In the genomic region with DNA sequence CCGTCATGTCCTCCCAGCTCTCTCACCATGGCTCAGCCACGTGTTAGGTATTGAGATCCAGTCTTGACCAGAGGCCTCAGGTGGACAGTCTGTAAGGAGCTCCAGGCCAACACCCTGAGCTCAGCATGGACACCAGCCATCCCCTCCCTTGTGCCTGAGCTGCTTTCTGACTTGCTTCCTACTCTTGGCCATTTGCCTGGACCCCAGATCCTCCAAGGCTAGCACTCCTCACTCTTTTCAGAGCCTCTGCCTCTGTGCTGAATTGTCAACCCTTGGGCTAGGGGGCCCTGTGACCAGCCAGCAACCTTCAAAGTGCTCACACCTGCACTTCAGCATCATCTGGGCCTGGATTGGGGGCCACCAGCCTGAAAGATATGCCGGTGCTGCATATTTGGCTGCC, we compare ENCODE assay signal across 31 cellular contexts.
"Had no signal": no experiment of that assay in that cellular context is flagged by ENCODE, and none has a peak within 500 bp of the region (broad histone marks: within the 10 kb centered on the region; RNA-seq: fewer than 3 reads in every experiment).

No MANE protein-coding gene starts in this region.

- ATAC-seq: effector memory CD8-positive, alpha-beta T cell; left ventricle myocardium superior; naive thymus-derived CD8-positive, alpha-beta T cell; pancreas; SK-N-SH treated with all-trans-retinoic acid at 6 μM for 48 hours; stimulated activated memory B cell treated with anti-CD40 and anti-IgM and Interleukin-4, amounts not matched to agents 10 μg/mL and 1 μg/mL and 100 μg/mL, for 72 hours; stimulated activated naive CD8-positive, alpha-beta T cell treated with anti-CD3 and anti-CD28 coated beads, Interleukin-15, amount 100 ng/mL, for 72 hours; T-helper 17 cell had no signal

- H3K4me3 ChIP-seq: coronary artery, pancreas, psoas muscle, sigmoid colon, suprapubic skin, transverse colon had no signal

- H3K4me3 Mint-ChIP-seq: activated CD4-positive, alpha-beta memory T cell treated with anti-CD3 and anti-CD28 coated beads for 36 hours; activated CD4-positive, alpha-beta T cell treated with anti-CD3 and anti-CD28 coated beads, Interleukin-2, amount 10 ng/mL, durations not matched to agents 24 days and 14 days; activated naive CD4-positive, alpha-beta T cell treated with anti-CD3 and anti-CD28 coated beads, Interleukin-2, amount 10 ng/mL, durations not matched to agents 7 days and 5 days; effector memory CD8-positive, alpha-beta T cell; naive thymus-derived CD8-positive, alpha-beta T cell; stimulated activated memory B cell treated with anti-CD40 and anti-IgM and Interleukin-4, amounts not matched to agents 10 μg/mL and 1 μg/mL and 100 μg/mL, for 72 hours; stimulated activated naive CD8-positive, alpha-beta T cell treated with anti-CD3 and anti-CD28 coated beads, Interleukin-15, amount 100 ng/mL, for 72 hours; T-helper 17 cell had no signal

- H3K36me3 ChIP-seq: pancreas, sigmoid colon, suprapubic skin, transverse colon had no signal

- H3K36me3 Mint-ChIP-seq: stimulated activated memory B cell treated with anti-CD40 and anti-IgM and Interleukin-4, amounts not matched to agents 10 μg/mL and 1 μg/mL and 100 μg/mL, for 72 hours had no signal

- H3K9me3 Mint-ChIP-seq: activated CD4-positive, alpha-beta memory T cell treated with anti-CD3 and anti-CD28 coated beads for 36 hours; activated CD4-positive, alpha-beta T cell treated with anti-CD3 and anti-CD28 coated beads, Interleukin-2, amount 10 ng/mL, durations not matched to agents 24 days and 14 days; activated naive CD4-positive, alpha-beta T cell treated with anti-CD3 and anti-CD28 coated beads, Interleukin-2, amount 10 ng/mL, durations not matched to agents 7 days and 5 days; effector memory CD8-positive, alpha-beta T cell; naive thymus-derived CD8-positive, alpha-beta T cell; stimulated activated memory B cell treated with anti-CD40 and anti-IgM and Interleukin-4, amounts not matched to agents 10 μg/mL and 1 μg/mL and 100 μg/mL, for 72 hours; stimulated activated naive CD8-positive, alpha-beta T cell treated with anti-CD3 and anti-CD28 coated beads, Interleukin-15, amount 100 ng/mL, for 72 hours had no signal

- H3K27me3 Mint-ChIP-seq: activated CD4-positive, alpha-beta memory T cell treated with anti-CD3 and anti-CD28 coated beads for 36 hours; activated CD4-positive, alpha-beta T cell treated with anti-CD3 and anti-CD28 coated beads, Interleukin-2, amount 10 ng/mL, durations not matched to agents 24 days and 14 days; effector memory CD8-positive, alpha-beta T cell; naive thymus-derived CD8-positive, alpha-beta T cell; stimulated activated memory B cell treated with anti-CD40 and anti-IgM and Interleukin-4, amounts not matched to agents 10 μg/mL and 1 μg/mL and 100 μg/mL, for 72 hours; stimulated activated naive CD8-positive, alpha-beta T cell treated with anti-CD3 and anti-CD28 coated beads, Interleukin-15, amount 100 ng/mL, for 72 hours; T-helper 17 cell had no signal

- H3K27ac Mint-ChIP-seq: activated CD4-positive, alpha-beta memory T cell treated with anti-CD3 and anti-CD28 coated beads for 36 hours; activated CD4-positive, alpha-beta T cell treated with anti-CD3 and anti-CD28 coated beads, Interleukin-2, amount 10 ng/mL, durations not matched to agents 24 days and 14 days; activated naive CD4-positive, alpha-beta T cell treated with anti-CD3 and anti-CD28 coated beads, Interleukin-2, amount 10 ng/mL, durations not matched to agents 7 days and 5 days; naive thymus-derived CD8-positive, alpha-beta T cell; stimulated activated memory B cell treated with anti-CD40 and anti-IgM and Interleukin-4, amounts not matched to agents 10 μg/mL and 1 μg/mL and 100 μg/mL, for 72 hours; T-helper 17 cell had no signal

- H3K9me3 ChIP-seq: pancreas, psoas muscle, sigmoid colon, suprapubic skin, transverse colon had no signal

- DNase-seq: activated CD4-positive, alpha-beta memory T cell treated with anti-CD3 and anti-CD28 coated beads for 36 hours; activated CD4-positive, alpha-beta T cell treated with anti-CD3 and anti-CD28 coated beads, Interleukin-2, amount 10 ng/mL, durations not matched to agents 24 days and 14 days; activated CD4-positive, CD25-positive, alpha-beta regulatory T cell treated with anti-CD3 and anti-CD28 coated beads, Interleukin-2, amount 50 U/mL, for 72 hours; activated CD8-positive, alpha-beta memory T cell treated with anti-CD3 and anti-CD28 coated beads, Interleukin-2, amount 50 U/mL, for 4 hours; activated gamma-delta T cell; activated naive CD4-positive, alpha-beta T cell treated with anti-CD3 and anti-CD28 coated beads, Interleukin-2, amount 10 ng/mL, durations not matched to agents 7 days and 5 days; activated T-cell treated with anti-CD3 and anti-CD28 coated beads, Interleukin-2, amount 50 U/mL, for 1 hour; anterior cingulate cortex; cerebellar nuclear complex; effector memory CD8-positive, alpha-beta T cell; erythroblast; head of caudate nucleus; hippocampal formation; left cardiac atrium; left ventricle myocardium superior; mammary epithelial cell; midbrain; naive thymus-derived CD8-positive, alpha-beta T cell; pancreas; psoas muscle; sigmoid colon; small intestine; stimulated activated CD4-positive, alpha-beta T cell treated with anti-CD3 and anti-CD28 coated beads, Interleukin-4, amount 100 ng/mL, for 24 hours; stimulated activated naive CD8-positive, alpha-beta T cell treated with anti-CD3 and anti-CD28 coated beads, Interleukin-15, amount 100 ng/mL, for 72 hours; T-helper 17 cell; T1000; transverse colon had no signal

- H3K27me3 ChIP-seq: pancreas, sigmoid colon, suprapubic skin, transverse colon had no signal

- H3K4me1 ChIP-seq: psoas muscle had no signal

- H3K27ac ChIP-seq: coronary artery, pancreas, psoas muscle, sigmoid colon, suprapubic skin, transverse colon had no signal
